20 cellular contexts compared by ENCODE assay signal in the genomic region with DNA sequence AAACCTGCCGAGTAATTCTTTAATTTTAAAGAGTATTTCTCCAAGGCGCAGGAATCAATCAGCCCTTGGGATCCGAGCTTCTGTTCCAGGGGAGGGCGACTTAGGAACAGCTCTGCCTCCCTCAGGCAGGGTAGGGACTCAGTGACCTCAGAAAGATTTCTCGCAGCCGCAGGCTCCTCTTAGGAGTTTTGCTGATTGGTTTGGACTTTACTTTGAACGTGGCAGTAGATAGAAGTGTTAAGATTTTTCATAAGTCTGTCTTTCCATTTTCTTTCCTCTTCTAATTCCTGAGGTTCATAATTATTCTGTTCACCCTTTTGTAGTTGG.
DNase-seq lines count a peak whose midpoint lies in the region; ATAC-seq, FAIRE-seq and TF ChIP-seq lines count a peak whose summit lies in the region.
"Had no signal": no experiment of that assay in that cellular context is flagged by ENCODE, and none has a peak within 500 bp of the region (broad histone marks: within the 10 kb centered on the region; RNA-seq: fewer than 3 reads in every experiment).

No MANE protein-coding gene starts in this region.

- CTCF ChIA-PET in Panc1 (lab: Charles Lee) (no interaction called here), K562 (lab: Yijun Ruan, JAX; ENCODE audit: low intra/inter-chr PET ratio) (no interaction called here)

- under 1% methylated on average over 7 of the region's 7 CpGs for WGBS in K562 (ENCODE audit: insufficient coverage, low coverage, missing lambda C conversion rate)

- no peaks in the 10 kb centered on the region for H4K20me1 ChIP-seq in K562 (replicated peaks; ENCODE audit: control insufficient read depth, insufficient read depth, low read length)

- H3K9me3 ChIP-seq in BE2C = no peaks in the 10 kb centered on the region
- H3K9me3 ChIP-seq in Panc1 (ENCODE audit: control insufficient read depth, insufficient read depth, low read depth, low read length) = no peaks in the 10 kb centered on the region
- H3K9me3 ChIP-seq in K562 (replicated peaks; ENCODE audit: control insufficient read depth, insufficient read depth, low read depth, low read length) = no peaks in the 10 kb centered on the region
- H3K9me3 ChIP-seq: HAP-1, SJSA1 had no signal

- H3K9me1 ChIP-seq in K562 (ENCODE audit: control insufficient read depth, insufficient read depth, low read length) = no peaks in the 10 kb centered on the region

- no peaks in the 10 kb centered on the region for H3K79me2 ChIP-seq in K562 (ENCODE audit: control insufficient read depth, insufficient read depth, low read length)

- 0 out of 4 replicates have a peak, but pooled peaks of 1 of the 2 experiments have one; percentile 4 for TF ChIP-seq RAD21 in K562 (CRISPR knock-in tag; conservative IDR thresholded peaks at IDR 0.05 in 1 of 2, IDR thresholded peaks at IDR 0.05 in 1 of 2)

- TF ChIP-seq EP300 in K562 (IDR thresholded peaks at IDR 0.05; ENCODE audit: low read length) = no peak

- POLR2A ChIA-PET in Panc1 (lab: Charles Lee) (no interaction called here), K562 (lab: Yijun Ruan, JAX) (interaction anchor here (0.7 kb wide), 1 partner anchor 13 kb away, joined by 3 read pairs; no protein-coding TSS in a partner anchor)

- ATAC-seq in Panc1 (peak; percentile 23; the same call in 1 of the 2 replicates), K562 (peak; percentile 63), HG03432 (IDR thresholded peaks at IDR 0.05; ENCODE audit: unreplicated experiment) (no peak), GM18517 (IDR thresholded peaks at IDR 0.05; ENCODE audit: unreplicated experiment) (no peak)

- intact Hi-C loops in Panc1 (cut with micrococcal nuclease; ENCODE audit: unreplicated experiment) (no loop called here), K562 (cut with micrococcal nuclease) (no loop called here)

- no TSS peak for BruUV-seq in Panc1 (replicated peaks; lab: Mats Ljungman, UMichigan)
- BruUV-seq in K562 (replicated peaks; lab: Mats Ljungman, UMichigan) = no TSS peak

- H3K4me3 ChIP-seq in BE2C (ENCODE audit: low read depth, low read length) (peak overlapping the region; percentile 43), Panc1 (ENCODE audit: low read depth in 2 of 2, low read length in 2 of 2) (no peak overlapping the region), K562 (no peak overlapping the region)
- H3K4me3 ChIP-seq: GM23248, HAP-1, PC-9, SJSA1 had no signal

- peaks cover 28% of the 10 kb centered on the region for H3K4me1 ChIP-seq in BE2C
- no peaks in the 10 kb centered on the region for H3K4me1 ChIP-seq in Panc1 (ENCODE audit: control insufficient read depth, insufficient read depth, low read length)
- H3K4me1 ChIP-seq in K562 (replicated peaks in 1 of 2; ENCODE audit: control insufficient read depth in 2 of 2, insufficient read depth in 2 of 2, low read length in 2 of 2) = no peaks in the 10 kb centered on the region; a peak in 1 of 5 replicates
- H3K4me1 ChIP-seq: HAP-1, SJSA1 had no signal

- no peak overlapping the region for H3K9ac ChIP-seq in K562 (ENCODE audit: insufficient read depth in 1 of 2, low read depth in 2 of 2, low read length in 2 of 2)
- H3K9ac ChIP-seq: GM23248, KMS-11 had no signal

- FAIRE-seq in K562 (lab: Jason Lieb, UNC) (no peak), RCC 7860 (lab: Jason Lieb, UNC) (no peak)
- FAIRE-seq: D721Med had no signal

- no peaks in the 10 kb centered on the region for H3K27me3 ChIP-seq in BE2C
- H3K27me3 ChIP-seq in Panc1 (ENCODE audit: control insufficient read depth, insufficient read depth, low read length) = peaks cover 9% of the 10 kb centered on the region
- peaks cover 3 to 31% of the 10 kb centered on the region in 2 experiments; a peak in 4 of 5 replicates for H3K27me3 ChIP-seq in K562 (ENCODE audit: control insufficient read depth in 2 of 2, insufficient read depth in 2 of 2, low read length in 2 of 2)

- H3K36me3 ChIP-seq in BE2C (no peaks in the 10 kb centered on the region), Panc1 (ENCODE audit: control insufficient read depth, insufficient read depth, low read length) (no peaks in the 10 kb centered on the region), K562 (ENCODE audit: control insufficient read depth, insufficient read depth, low read length) (no peaks in the 10 kb centered on the region)
- H3K36me3 ChIP-seq: HAP-1, SJSA1 had no signal

- H2AFZ ChIP-seq in K562 (ENCODE audit: low read depth, low read length) = no peak overlapping the region
- H2AFZ ChIP-seq: GM23248, PC-9 had no signal

- H3K4me2 ChIP-seq in K562 (ENCODE audit: insufficient read depth, low read length) = no peak overlapping the region
- H3K4me2 ChIP-seq: KMS-11, PC-9 had no signal

- TF ChIP-seq CTCF in BE2C (IDR thresholded peaks at IDR 0.05; ENCODE audit: low read depth, low read length) (peak; percentile 9; the same call in 1 of the 2 replicates), Panc1 (IDR thresholded peaks at IDR 0.05) (no peak), K562 (IDR thresholded peaks at IDR 0.05 in 2 of 3, conservative IDR thresholded peaks at IDR 0.05 in 1 of 3; ENCODE audit: insufficient read depth in 2 of 3, low read depth in 1 of 3, low read length in 3 of 3) (no peak)

- no peak for TF ChIP-seq POLR2A in K562 (conservative IDR thresholded peaks at IDR 0.05)

- DNase-seq in BE2C (no peak), Panc1 (ENCODE audit: low read depth, low spot score) (no peak), K562 (ENCODE audit: extremely low read depth in 1 of 4, low spot score in 3 of 4) (no peak), iPS-NIHi7 (ENCODE audit: extremely low spot score) (peak; percentile 33), RCC 7860 (ENCODE audit: low spot score) (no peak), hepatic stellate cell (ENCODE audit: low spot score) (no peak)
- DNase-seq: 8988T, ACHN, IMR-90, MM.1S, NCI-H2029, NCI-H526, PC-9 had no signal

- in situ Hi-C loops in Panc1 (cut with HindIII; ENCODE audit: low pct_unique_long_range_greater_than_20kb, low sequenced_read_pairs) (no loop called here), K562 (cut with MboI) (no loop called here)

- no peak overlapping the region for H3K27ac ChIP-seq in Panc1 (ENCODE audit: low read length)
- H3K27ac ChIP-seq in K562 (ENCODE audit: extremely low read depth, low read depth, low read length) = no peak overlapping the region
- H3K27ac ChIP-seq: GM23248, KMS-11, PC-9, SJSA1 had no signal

TF ChIP-seq in K562, 482 proteins besides CTCF, POLR2A, EP300 and RAD21 (continues in another document):
- TF ChIP-seq HDAC6 (IDR thresholded peaks at IDR 0.05; ENCODE audit: low read depth, low read length) (no peak), ZFPM2 (CRISPR knock-in tag; IDR thresholded peaks at IDR 0.05) (no peak), ZKSCAN8 (CRISPR knock-in tag; IDR thresholded peaks at IDR 0.05) (no peak), RAD51 (IDR thresholded peaks at IDR 0.05; ENCODE audit: borderline replicate concordance, low read depth) (no peak), SIN3A (IDR thresholded peaks at IDR 0.05; ENCODE audit: borderline replicate concordance in 2 of 2, control insufficient read depth in 1 of 2, low read depth in 2 of 2, low read length in 2 of 2) (no peak), CBX2 (IDR thresholded peaks at IDR 0.05; ENCODE audit: insufficient read depth, low read length, poor library complexity, severe bottlenecking) (no peak), GABPB1 (CRISPR knock-in tag; IDR thresholded peaks at IDR 0.05) (no peak), ZSCAN32 (CRISPR knock-in tag; IDR thresholded peaks at IDR 0.05) (no peak), HMG20B (CRISPR knock-in tag; IDR thresholded peaks at IDR 0.05) (no peak), BACH1 (tag; IDR thresholded peaks at IDR 0.05) (no peak), BRD9 (IDR thresholded peaks at IDR 0.05; ENCODE audit: low read depth, partially characterized antibody) (no peak), ZNF175 (CRISPR knock-in tag; IDR thresholded peaks at IDR 0.05; ENCODE audit: low read depth) (no peak)
- TF ChIP-seq, protein P1, sequence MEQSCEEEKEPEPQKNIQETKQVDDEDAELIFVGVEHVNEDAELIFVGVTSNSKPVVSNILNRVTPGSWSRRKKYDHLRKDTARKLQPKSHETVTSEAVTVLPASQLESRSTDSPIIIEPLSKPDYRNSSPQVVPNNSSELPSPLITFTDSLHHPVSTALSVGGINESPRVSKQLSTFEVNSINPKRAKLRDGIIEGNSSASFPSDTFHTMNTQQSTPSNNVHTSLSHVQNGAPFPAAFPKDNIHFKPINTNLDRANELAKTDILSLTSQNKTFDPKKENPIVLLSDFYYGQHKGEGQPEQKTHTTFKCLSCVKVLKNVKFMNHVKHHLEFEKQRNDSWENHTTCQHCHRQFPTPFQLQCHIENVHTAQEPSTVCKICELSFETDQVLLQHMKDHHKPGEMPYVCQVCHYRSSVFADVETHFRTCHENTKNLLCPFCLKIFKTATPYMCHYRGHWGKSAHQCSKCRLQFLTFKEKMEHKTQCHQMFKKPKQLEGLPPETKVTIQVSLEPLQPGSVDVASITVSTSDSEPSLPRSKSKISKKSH (CRISPR knock-in tag; IDR thresholded peaks at IDR 0.05) = no peak
- TF ChIP-seq, protein P2, sequence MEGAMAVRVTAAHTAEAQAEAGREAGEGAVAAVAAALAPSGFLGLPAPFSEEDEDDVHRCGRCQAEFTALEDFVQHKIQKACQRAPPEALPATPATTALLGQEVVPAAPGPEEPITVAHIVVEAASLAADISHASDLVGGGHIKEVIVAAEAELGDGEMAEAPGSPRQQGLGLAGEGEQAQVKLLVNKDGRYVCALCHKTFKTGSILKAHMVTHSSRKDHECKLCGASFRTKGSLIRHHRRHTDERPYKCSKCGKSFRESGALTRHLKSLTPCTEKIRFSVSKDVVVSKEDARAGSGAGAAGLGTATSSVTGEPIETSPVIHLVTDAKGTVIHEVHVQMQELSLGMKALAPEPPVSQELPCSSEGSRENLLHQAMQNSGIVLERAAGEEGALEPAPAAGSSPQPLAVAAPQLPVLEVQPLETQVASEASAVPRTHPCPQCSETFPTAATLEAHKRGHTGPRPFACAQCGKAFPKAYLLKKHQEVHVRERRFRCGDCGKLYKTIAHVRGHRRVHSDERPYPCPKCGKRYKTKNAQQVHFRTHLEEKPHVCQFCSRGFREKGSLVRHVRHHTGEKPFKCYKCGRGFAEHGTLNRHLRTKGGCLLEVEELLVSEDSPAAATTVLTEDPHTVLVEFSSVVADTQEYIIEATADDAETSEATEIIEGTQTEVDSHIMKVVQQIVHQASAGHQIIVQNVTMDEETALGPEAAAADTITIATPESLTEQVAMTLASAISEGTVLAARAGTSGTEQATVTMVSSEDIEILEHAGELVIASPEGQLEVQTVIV (CRISPR knock-in tag; IDR thresholded peaks at IDR 0.05; ENCODE audit: borderline replicate concordance) = no peak

Comparison
In these comparisons a context has a peak if more than half of its experiments do, and no peak if none do; other contexts are left out.
1. ATAC-seq: peak in Panc1 (single experiment) and K562 (single experiment); none in HG03432 (single experiment) and GM18517 (single experiment).